In the genomic region with DNA sequence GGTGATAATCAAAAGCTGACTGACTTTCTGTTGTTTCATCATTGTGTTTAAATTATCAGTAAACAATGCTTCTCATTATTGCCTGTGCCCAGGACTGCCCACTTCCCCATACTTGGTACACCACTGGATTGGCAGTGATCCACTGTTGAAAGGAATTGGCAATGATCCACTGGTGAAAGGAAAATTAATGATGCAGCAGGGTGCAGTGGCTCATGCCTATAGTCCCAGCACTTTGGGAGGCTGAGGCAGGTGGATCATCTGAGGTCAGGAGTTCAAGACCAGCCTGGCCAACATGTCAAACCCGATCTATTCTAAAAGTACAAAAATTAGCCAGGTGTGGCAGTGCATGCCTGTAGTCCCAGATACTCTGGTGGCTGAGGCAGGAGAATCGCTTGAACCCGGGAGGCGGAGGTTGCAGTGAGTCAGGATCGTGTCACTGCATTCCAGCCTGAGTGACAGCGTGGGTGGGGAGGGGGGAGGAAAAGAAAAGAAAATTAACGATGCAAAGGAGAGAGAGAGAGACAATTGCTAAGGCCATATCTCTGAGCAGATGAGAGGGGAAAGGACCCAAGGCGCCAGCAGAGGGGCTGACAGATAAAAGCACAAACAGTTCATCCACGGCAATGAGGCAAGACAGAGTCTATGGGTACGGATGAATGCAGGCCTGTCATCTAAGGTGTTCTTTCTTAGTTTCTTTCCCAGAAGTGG, we compare ENCODE assay signal across 19 cellular contexts. TPM values are rescaled to one million over a fixed set of nuclear protein-coding genes. Genes with fewer than 3 reads are reported as not detected.
DNase-seq lines count a peak whose midpoint lies in the region; FAIRE-seq and TF ChIP-seq lines count a peak whose summit lies in the region.
"Had no signal": no experiment of that assay in that cellular context is flagged by ENCODE, and none has a peak within 500 bp of the region (broad histone marks: within the 10 kb centered on the region; RNA-seq: fewer than 3 reads in every experiment).

No MANE protein-coding gene starts in this region.

- H3K4me1 ChIP-seq in keratinocyte (ENCODE audit: control insufficient read depth, extremely low read depth, insufficient read depth, low read length), result peaks cover 8% of the 10 kb centered on the region
- H3K4me1 ChIP-seq: BE2C, body of pancreas had no signal

- in situ Hi-C loops in astrocyte of the spinal cord (cut with HindIII; ENCODE audit: low sequenced_read_pairs), result no loop called here

- FAIRE-seq in keratinocyte (lab: Jason Lieb, UNC), result no peak
- FAIRE-seq: HTR-8/SVneo had no signal

- H3K79me2 ChIP-seq in keratinocyte (ENCODE audit: control insufficient read depth, insufficient read depth, low read length), result no peaks in the 10 kb centered on the region

- H2AFZ ChIP-seq in keratinocyte (ENCODE audit: control insufficient read depth, low read length), result no peak overlapping the region

- H3K4me3 ChIP-seq in astrocyte of the spinal cord (ENCODE audit: low read depth, low read length) (no peak overlapping the region), keratinocyte (ENCODE audit: control insufficient read depth in 2 of 3, extremely low read depth in 1 of 3, insufficient read depth in 2 of 3, low read depth in 1 of 3, low read length in 3 of 3) (no peak overlapping the region)
- H3K4me3 ChIP-seq: body of pancreas, lung, skin epidermis had no signal

- TF ChIP-seq CTCF in astrocyte of the spinal cord (IDR thresholded peaks at IDR 0.05; ENCODE audit: low read depth, low read length) (no peak), keratinocyte (optimal IDR thresholded peaks at IDR 0.05 in 1 of 3, IDR thresholded peaks at IDR 0.05 in 1 of 3, conservative IDR thresholded peaks at IDR 0.05 in 1 of 3; ENCODE audit: extremely low read depth in 1 of 3, insufficient read depth in 2 of 3, low read length in 3 of 3) (no peak)

- no peaks in the 10 kb centered on the region for H3K27me3 ChIP-seq in keratinocyte (ENCODE audit: control insufficient read depth, extremely low read depth, insufficient read depth, low read length)
- H3K27me3 ChIP-seq: BE2C, body of pancreas had no signal

- H3K36me3 ChIP-seq in keratinocyte (ENCODE audit: control insufficient read depth in 2 of 2, extremely low read depth in 1 of 2, insufficient read depth in 2 of 2, low read length in 2 of 2), result no peaks in the 10 kb centered on the region
- H3K36me3 ChIP-seq: BE2C had no signal

- peak overlapping the region; percentile 19 for H3K4me2 ChIP-seq in keratinocyte (ENCODE audit: control insufficient read depth, extremely low read depth, insufficient read depth, low read depth, low read length)

- no peak overlapping the region for H3K9ac ChIP-seq in keratinocyte (ENCODE audit: control insufficient read depth, extremely low read depth, insufficient read depth, low read length)

- DNase-seq in ELR (ENCODE audit: low read depth) (peak; percentile 53), MV-4-11 (lab: John Stamatoyannopoulos, UW) (peak; percentile 1), astrocyte of the spinal cord (ENCODE audit: low read depth, low spot score) (peak; percentile 19), keratinocyte (ENCODE audit: low read depth, low spot score) (no peak), DMS 273 treated with DMSO at 0.1 percent for 48 hours (lab: John Stamatoyannopoulos, UW) (no peak), NCI-H748 treated with DMSO at 0.1 percent for 48 hours (lab: John Stamatoyannopoulos, UW) (no peak), KG1 (lab: John Stamatoyannopoulos, UW) (no peak), NK-92 (lab: John Stamatoyannopoulos, UW; ENCODE audit: unreplicated experiment) (no peak)
- DNase-seq: activated CD4-positive, alpha-beta T cell treated with anti-CD3 and anti-CD28 coated beads, Interleukin-2, amount 10 ng/mL, durations not matched to agents 24 days and 14 days; activated T-cell treated with anti-CD3 and anti-CD28 coated beads, Interleukin-2, amount 50 U/mL, for 4 hours; BE2C; body of pancreas; DND-41; effector memory CD8-positive, alpha-beta T cell; H9; NK-92 treated with Interleukin-12 subunit alpha and Interleukin-12 subunit beta, amount 100 ng/mL, for 24 hours had no signal

- no peaks in the 10 kb centered on the region for H4K20me1 ChIP-seq in keratinocyte (ENCODE audit: control insufficient read depth, extremely low read depth, insufficient read depth, low read length)

- H3K9me1 ChIP-seq in keratinocyte (ENCODE audit: control insufficient read depth, extremely low read depth, insufficient read depth, low read length), result no peaks in the 10 kb centered on the region

- H3K27ac ChIP-seq in keratinocyte (ENCODE audit: control insufficient read depth, insufficient read depth, low read length), result no peak overlapping the region
- H3K27ac ChIP-seq: body of pancreas, skin epidermis had no signal

- H3K9me3 ChIP-seq in keratinocyte (ENCODE audit: control insufficient read depth, low read depth, low read length), result no peaks in the 10 kb centered on the region
- H3K9me3 ChIP-seq: BE2C, body of pancreas had no signal

- dilution Hi-C loops in keratinocyte (cut with MboI; ENCODE audit: extremely low pct_ligation_motif_present, low sequenced_read_pairs), result no loop called here

RNA-seq across cellular contexts. Expression of gene GTF2A1L, which starts 10.2 kb away (rescaled TPM):
- not detected in 3 replicates for polyA plus RNA-seq in keratinocyte
- polyA plus RNA-seq in keratinocyte (2011; ENCODE audit: low read depth), result not detected
- not detected in 2 replicates for polyA plus RNA-seq in keratinocyte (2011; cell fraction: cytosol; rRNA removed)
- not detected in 2 replicates for polyA plus RNA-seq in keratinocyte (2011; cell fraction: nucleus; rRNA removed)
- polyA plus RNA-seq in keratinocyte (2012; ENCODE audit: low replicate concordance), result not detected in 2 replicates
- not detected in 3 replicates for polyA minus RNA-seq in keratinocyte
- not detected for polyA minus RNA-seq in keratinocyte (2011; cell fraction: cytosol; rRNA and poly(A)+ RNA removed)
- polyA minus RNA-seq in keratinocyte (2011; cell fraction: nucleus; rRNA and poly(A)+ RNA removed), result not detected in 2 replicates

Comparison
In these comparisons a context has a peak if more than half of its experiments do, and no peak if none do; other contexts are left out.
1. DNase-seq: peak in ELR (single experiment), MV-4-11 (single experiment) and astrocyte of the spinal cord (single experiment); none in keratinocyte (single experiment), DMS 273 treated with DMSO at 0.1 percent for 48 hours (single experiment), NCI-H748 treated with DMSO at 0.1 percent for 48 hours (single experiment), KG1 (single experiment) and NK-92 (single experiment).